13 cellular contexts compared by ENCODE assay signal in the genomic region with DNA sequence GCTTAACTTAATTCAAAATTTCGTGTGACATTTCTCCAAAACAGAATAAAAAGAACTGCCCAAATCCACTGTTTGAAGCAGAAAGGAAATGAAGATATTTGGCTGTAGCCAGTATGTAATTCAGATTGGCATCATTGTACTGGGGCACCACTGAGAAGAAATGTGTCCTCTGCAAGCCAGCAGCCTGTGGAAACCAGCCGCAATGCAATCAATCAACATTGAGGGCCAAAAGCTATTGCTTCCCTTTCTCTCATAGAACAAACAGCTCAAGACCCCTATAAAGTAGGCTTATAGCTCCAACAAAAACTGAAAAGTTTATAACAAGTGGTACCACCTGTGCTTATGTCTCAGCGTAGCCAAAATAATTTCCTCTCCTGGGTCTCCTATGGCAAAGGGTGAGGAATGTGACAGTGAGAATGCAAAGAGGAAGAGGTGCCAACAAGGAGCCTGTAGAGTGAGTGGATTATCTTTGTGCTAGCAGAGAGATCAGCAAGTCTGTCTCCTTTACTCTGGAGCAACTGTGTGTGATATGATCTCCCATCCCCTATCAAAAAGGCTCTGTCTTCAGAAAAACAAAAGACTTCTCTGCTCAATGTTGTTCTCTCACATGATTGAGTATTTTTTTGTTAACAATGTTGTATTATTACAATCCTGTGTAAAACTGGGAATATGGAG.
DNase-seq lines count a peak whose midpoint lies in the region; ATAC-seq and TF ChIP-seq lines count a peak whose summit lies in the region.
"Had no signal": no experiment of that assay in that cellular context is flagged by ENCODE, and none has a peak within 500 bp of the region (broad histone marks: within the 10 kb centered on the region; RNA-seq: fewer than 3 reads in every experiment).

No MANE protein-coding gene starts in this region.

- no peaks in the 10 kb centered on the region for H3K27me3 ChIP-seq in endodermal cell (ENCODE audit: control insufficient read depth, insufficient read depth, low read length, poor library complexity, severe bottlenecking)
- H3K27me3 ChIP-seq in aorta (ENCODE audit: control insufficient read depth in 1 of 2, insufficient read depth in 2 of 2, low read length in 1 of 2) = no peaks in the 10 kb centered on the region
- H3K27me3 ChIP-seq in WERI-Rb-1 (ENCODE audit: insufficient read depth, low read depth, severe bottlenecking) = no peaks in the 10 kb centered on the region
- H3K27me3 ChIP-seq in psoas muscle (ENCODE audit: insufficient read depth in 3 of 3, low read length in 2 of 3) = no peaks in the 10 kb centered on the region
- H3K27me3 ChIP-seq: BLaER1 treated with 17β-estradiol and CSF1 and Interleukin-3, amounts not matched to agents 10 nM and 100 nM had no signal

- ATAC-seq in Right ventricle myocardium inferior = peak; percentile 35
- ATAC-seq in left cardiac atrium = no peak
- no peak for ATAC-seq in aorta (ENCODE audit: low FRiP score)
- no peak for ATAC-seq in psoas muscle

- H3K4me1 ChIP-seq in endodermal cell (ENCODE audit: control insufficient read depth, insufficient read depth, low read length) (peaks cover 10% of the 10 kb centered on the region), aorta (ENCODE audit: control insufficient read depth in 1 of 2, insufficient read depth in 2 of 2, low read length in 2 of 2) (peaks cover 4 to 6% of the 10 kb centered on the region in 2 donors), psoas muscle (no peaks in the 10 kb centered on the region)
- H3K4me1 ChIP-seq: BLaER1 treated with 17β-estradiol and CSF1 and Interleukin-3, amounts not matched to agents 10 nM and 100 nM had no signal

- DNase-seq in Right ventricle myocardium inferior (ENCODE audit: missing footprints) = no peak
- no peak for DNase-seq in left cardiac atrium
- no peak for DNase-seq in endodermal cell
- no peak for DNase-seq in nephron progenitor cell
- no peak for DNase-seq in aorta
- DNase-seq in type B pancreatic cell (ENCODE audit: extremely low spot score, unreplicated experiment) = no peak
- DNase-seq in WERI-Rb-1 = no peak
- no peak for DNase-seq in psoas muscle
- DNase-seq: KBM-7, NCI-H1436, NCI-H2029, NCI-H2171 had no signal

- 86% methylated on average over 3 of the region's 3 CpGs; no CpG with 5 or more reads in 1 of the 2 experiments for WGBS in endodermal cell (ENCODE audit: insufficient coverage in 1 of 2, insufficient read length in 1 of 2), 2 experiments
- WGBS in aorta, 2 donors = 12 to 16% methylated on average over 3 of the region's 3 CpGs
- WGBS in psoas muscle, 3 donors = 40 to 64% (median 42%) methylated on average over 3 of the region's 3 CpGs

- peaks cover 2% of the 10 kb centered on the region for H3K27me3 Mint-ChIP-seq in endodermal cell (ENCODE audit: insufficient read depth)
- no peaks in the 10 kb centered on the region for H3K27me3 Mint-ChIP-seq in nephron progenitor cell (ENCODE audit: low read depth, poor library complexity)
- H3K27me3 Mint-ChIP-seq in type B pancreatic cell = peaks cover 5% of the 10 kb centered on the region

- no peak overlapping the region for H3K27ac ChIP-seq in endodermal cell (ENCODE audit: low read depth, low read length)
- H3K27ac ChIP-seq in aorta (ENCODE audit: low read depth in 1 of 2, low read length in 2 of 2) = peak overlapping the region; percentile 67 to 75
- H3K27ac ChIP-seq in WERI-Rb-1 = no peak overlapping the region
- no peak overlapping the region for H3K27ac ChIP-seq in psoas muscle
- H3K27ac ChIP-seq: BLaER1 treated with 17β-estradiol and CSF1 and Interleukin-3, amounts not matched to agents 10 nM and 100 nM had no signal

- H3K27ac Mint-ChIP-seq in endodermal cell = no peak overlapping the region
- peak overlapping the region; percentile 86 for H3K27ac Mint-ChIP-seq in nephron progenitor cell
- no peak overlapping the region for H3K27ac Mint-ChIP-seq in type B pancreatic cell

- H3K9ac ChIP-seq in endodermal cell (ENCODE audit: extremely low read depth, low read length, poor library complexity, severe bottlenecking) = no peak overlapping the region
- H3K9ac ChIP-seq: BLaER1 treated with 17β-estradiol and CSF1 and Interleukin-3, amounts not matched to agents 10 nM and 100 nM had no signal

- H3K36me3 Mint-ChIP-seq in endodermal cell (ENCODE audit: low read depth) (no peaks in the 10 kb centered on the region), nephron progenitor cell (ENCODE audit: low read depth) (no peaks in the 10 kb centered on the region), type B pancreatic cell (no peaks in the 10 kb centered on the region)

- no peak overlapping the region for H3K4me3 Mint-ChIP-seq in endodermal cell
- no peak overlapping the region for H3K4me3 Mint-ChIP-seq in nephron progenitor cell
- no peak overlapping the region for H3K4me3 Mint-ChIP-seq in type B pancreatic cell

- H3K9me3 Mint-ChIP-seq in endodermal cell (no peaks in the 10 kb centered on the region), nephron progenitor cell (no peaks in the 10 kb centered on the region), type B pancreatic cell (no peaks in the 10 kb centered on the region)

- intact Hi-C loops in Right ventricle myocardium inferior (cut with DNase I) (no loop called here), left cardiac atrium (cut with DNase I) (no loop called here), aorta (cut with DNase I) (no loop called here), psoas muscle (cut with DNase I) (no loop called here)

- H3K4me1 Mint-ChIP-seq in endodermal cell (peaks cover 37% of the 10 kb centered on the region), nephron progenitor cell (peaks cover 26% of the 10 kb centered on the region), type B pancreatic cell (ENCODE audit: unreplicated experiment) (peaks cover 9% of the 10 kb centered on the region)

- H3K9me3 ChIP-seq in endodermal cell (ENCODE audit: control insufficient read depth, low read length) (no peaks in the 10 kb centered on the region), aorta (ENCODE audit: control insufficient read depth, low read length) (no peaks in the 10 kb centered on the region), WERI-Rb-1 (ENCODE audit: severe bottlenecking) (no peaks in the 10 kb centered on the region), psoas muscle (no peaks in the 10 kb centered on the region)
- H3K9me3 ChIP-seq: BLaER1 treated with 17β-estradiol and CSF1 and Interleukin-3, amounts not matched to agents 10 nM and 100 nM had no signal

- no peaks in the 10 kb centered on the region for H3K36me3 ChIP-seq in endodermal cell (ENCODE audit: control insufficient read depth, insufficient read depth, low read length)
- no peaks in the 10 kb centered on the region for H3K36me3 ChIP-seq in aorta (ENCODE audit: control insufficient read depth in 1 of 2, insufficient read depth in 2 of 2, low read length in 1 of 2)
- no peaks in the 10 kb centered on the region for H3K36me3 ChIP-seq in WERI-Rb-1
- H3K36me3 ChIP-seq in psoas muscle (ENCODE audit: insufficient read depth in 1 of 2, low read depth in 1 of 2) = no peaks in the 10 kb centered on the region
- H3K36me3 ChIP-seq: BLaER1 treated with 17β-estradiol and CSF1 and Interleukin-3, amounts not matched to agents 10 nM and 100 nM had no signal

- no peak for TF ChIP-seq CTCF in endodermal cell (conservative IDR thresholded peaks at IDR 0.05)
- no peak for TF ChIP-seq CTCF in nephron progenitor cell (IDR thresholded peaks at IDR 0.05)
- no peak for TF ChIP-seq CTCF in type B pancreatic cell (conservative IDR thresholded peaks at IDR 0.05)
- TF ChIP-seq CTCF in WERI-Rb-1 (IDR thresholded peaks at IDR 0.05; ENCODE audit: low read depth, low read length) = no peak
- TF ChIP-seq CTCF in psoas muscle (IDR thresholded peaks at IDR 0.05) = no peak

- peak overlapping the region; percentile 34 for H3K4me3 ChIP-seq in endodermal cell (ENCODE audit: low read length)
- H3K4me3 ChIP-seq in aorta (ENCODE audit: low read length in 2 of 2) = no peak overlapping the region
- no peak overlapping the region for H3K4me3 ChIP-seq in WERI-Rb-1 (ENCODE audit: low read depth, low read length)
- no peak overlapping the region for H3K4me3 ChIP-seq in psoas muscle
- H3K4me3 ChIP-seq: BLaER1 treated with 17β-estradiol and CSF1 and Interleukin-3, amounts not matched to agents 10 nM and 100 nM had no signal

Comparison
In these comparisons a context has a peak if more than half of its experiments do, and no peak if none do; other contexts are left out.
1. H3K27ac ChIP-seq: peak in aorta (2 of 2); none in endodermal cell (single experiment), WERI-Rb-1 (single experiment) and psoas muscle (single experiment).